Comparison of ENCODE assay signal across 1 cellular context in genomic region chr9:136675477-136676296, GRCh38.
TF ChIP-seq lines count a peak whose summit lies in the region.

No MANE protein-coding gene starts in this region.

TF ChIP-seq in HepG2, 621 proteins besides CTCF, POLR2A, EP300 and RAD21:
- TF ChIP-seq ZNF746 (CRISPR knock-in tag; IDR thresholded peaks at IDR 0.05) (no peak), BORCS8-MEF2B (CRISPR knock-in tag; IDR thresholded peaks at IDR 0.05) (no peak), DR1 (CRISPR knock-in tag; IDR thresholded peaks at IDR 0.05) (no peak), SMARCE1 (IDR thresholded peaks at IDR 0.05; ENCODE audit: borderline replicate concordance) (no peak), CBX2 (IDR thresholded peaks at IDR 0.05; ENCODE audit: low read depth, low read length) (no peak), CBX2 (CRISPR knock-in tag; IDR thresholded peaks at IDR 0.05; ENCODE audit: low read depth) (no peak), SKI (IDR thresholded peaks at IDR 0.05; ENCODE audit: partially characterized antibody) (no peak), AKAP8 (CRISPR knock-in tag; IDR thresholded peaks at IDR 0.05) (no peak), NCOA5 (CRISPR knock-in tag; IDR thresholded peaks at IDR 0.05) (no peak), ZEB1 (IDR thresholded peaks at IDR 0.05; ENCODE audit: insufficient replicate concordance, low read depth) (peak; percentile 88), CBFB (CRISPR knock-in tag; IDR thresholded peaks at IDR 0.05) (no peak), ZNF792 (CRISPR knock-in tag; IDR thresholded peaks at IDR 0.05) (no peak), ZSCAN20 (CRISPR knock-in tag; IDR thresholded peaks at IDR 0.05; ENCODE audit: borderline replicate concordance) (no peak), NFATC3 (CRISPR knock-in tag; IDR thresholded peaks at IDR 0.05) (no peak), HNRNPK (IDR thresholded peaks at IDR 0.05; ENCODE audit: low read depth, low read length, poor library complexity, severe bottlenecking) (no peak), GPBP1L1 (CRISPR knock-in tag; IDR thresholded peaks at IDR 0.05) (no peak), HNRNPL (IDR thresholded peaks at IDR 0.05; ENCODE audit: low read depth, low read length) (0 out of 2 replicates have a peak, but pooled peaks have one; percentile 7)
- TF ChIP-seq, protein P1, sequence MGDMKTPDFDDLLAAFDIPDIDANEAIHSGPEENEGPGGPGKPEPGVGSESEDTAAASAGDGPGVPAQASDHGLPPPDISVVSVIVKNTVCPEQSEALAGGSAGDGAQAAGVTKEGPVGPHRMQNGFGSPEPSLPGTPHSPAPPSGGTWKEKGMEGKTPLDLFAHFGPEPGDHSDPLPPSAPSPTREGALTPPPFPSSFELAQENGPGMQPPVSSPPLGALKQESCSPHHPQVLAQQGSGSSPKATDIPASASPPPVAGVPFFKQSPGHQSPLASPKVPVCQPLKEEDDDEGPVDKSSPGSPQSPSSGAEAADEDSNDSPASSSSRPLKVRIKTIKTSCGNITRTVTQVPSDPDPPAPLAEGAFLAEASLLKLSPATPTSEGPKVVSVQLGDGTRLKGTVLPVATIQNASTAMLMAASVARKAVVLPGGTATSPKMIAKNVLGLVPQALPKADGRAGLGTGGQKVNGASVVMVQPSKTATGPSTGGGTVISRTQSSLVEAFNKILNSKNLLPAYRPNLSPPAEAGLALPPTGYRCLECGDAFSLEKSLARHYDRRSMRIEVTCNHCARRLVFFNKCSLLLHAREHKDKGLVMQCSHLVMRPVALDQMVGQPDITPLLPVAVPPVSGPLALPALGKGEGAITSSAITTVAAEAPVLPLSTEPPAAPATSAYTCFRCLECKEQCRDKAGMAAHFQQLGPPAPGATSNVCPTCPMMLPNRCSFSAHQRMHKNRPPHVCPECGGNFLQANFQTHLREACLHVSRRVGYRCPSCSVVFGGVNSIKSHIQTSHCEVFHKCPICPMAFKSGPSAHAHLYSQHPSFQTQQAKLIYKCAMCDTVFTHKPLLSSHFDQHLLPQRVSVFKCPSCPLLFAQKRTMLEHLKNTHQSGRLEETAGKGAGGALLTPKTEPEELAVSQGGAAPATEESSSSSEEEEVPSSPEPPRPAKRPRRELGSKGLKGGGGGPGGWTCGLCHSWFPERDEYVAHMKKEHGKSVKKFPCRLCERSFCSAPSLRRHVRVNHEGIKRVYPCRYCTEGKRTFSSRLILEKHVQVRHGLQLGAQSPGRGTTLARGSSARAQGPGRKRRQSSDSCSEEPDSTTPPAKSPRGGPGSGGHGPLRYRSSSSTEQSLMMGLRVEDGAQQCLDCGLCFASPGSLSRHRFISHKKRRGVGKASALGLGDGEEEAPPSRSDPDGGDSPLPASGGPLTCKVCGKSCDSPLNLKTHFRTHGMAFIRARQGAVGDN (CRISPR knock-in tag; IDR thresholded peaks at IDR 0.05) = peak; percentile 16; the same call in 1 of the 2 replicates
- TF ChIP-seq, protein P2, sequence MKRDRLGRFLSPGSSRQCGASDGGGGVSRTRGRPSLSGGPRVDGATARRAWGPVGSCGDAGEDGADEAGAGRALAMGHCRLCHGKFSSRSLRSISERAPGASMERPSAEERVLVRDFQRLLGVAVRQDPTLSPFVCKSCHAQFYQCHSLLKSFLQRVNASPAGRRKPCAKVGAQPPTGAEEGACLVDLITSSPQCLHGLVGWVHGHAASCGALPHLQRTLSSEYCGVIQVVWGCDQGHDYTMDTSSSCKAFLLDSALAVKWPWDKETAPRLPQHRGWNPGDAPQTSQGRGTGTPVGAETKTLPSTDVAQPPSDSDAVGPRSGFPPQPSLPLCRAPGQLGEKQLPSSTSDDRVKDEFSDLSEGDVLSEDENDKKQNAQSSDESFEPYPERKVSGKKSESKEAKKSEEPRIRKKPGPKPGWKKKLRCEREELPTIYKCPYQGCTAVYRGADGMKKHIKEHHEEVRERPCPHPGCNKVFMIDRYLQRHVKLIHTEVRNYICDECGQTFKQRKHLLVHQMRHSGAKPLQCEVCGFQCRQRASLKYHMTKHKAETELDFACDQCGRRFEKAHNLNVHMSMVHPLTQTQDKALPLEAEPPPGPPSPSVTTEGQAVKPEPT (CRISPR knock-in tag; IDR thresholded peaks at IDR 0.05; ENCODE audit: low read depth) = no peak
